In genomic region chr7:44748948-44749731, GRCh38 we compare ENCODE assay signal across 8 cellular contexts. TPM values are rescaled to one million over a fixed set of nuclear protein-coding genes. Genes with fewer than 3 reads are reported as not detected.
DNase-seq lines count a peak whose midpoint lies in the region; ATAC-seq and TF ChIP-seq lines count a peak whose summit lies in the region.

No MANE protein-coding gene starts in this region.

- DNase-seq in DMS153 (lab: John Stamatoyannopoulos, UW) = peak; percentile 20
- no peak for DNase-seq in DMS153 treated with DMSO at 0.1 percent for 48 hours (lab: John Stamatoyannopoulos, UW; ENCODE audit: unreplicated experiment)
- no peak for DNase-seq in right lobe of liver
- DNase-seq in NCI-H446 (lab: John Stamatoyannopoulos, UW) = no peak

- TF ChIP-seq POLR2A in right lobe of liver (IDR thresholded peaks at IDR 0.05) = no peak

- H3K27me3 ChIP-seq in right lobe of liver = no peaks in the 10 kb centered on the region
- H3K27me3 ChIP-seq in thymus (ENCODE audit: control insufficient read depth, insufficient read depth) = no peaks in the 10 kb centered on the region

- H3K4me3 ChIP-seq in right lobe of liver = peak overlapping the region; percentile 68 to 89 (median 77)
- peak overlapping the region; percentile 86 for H3K4me3 ChIP-seq in thymus (ENCODE audit: low read length)

- no peaks in the 10 kb centered on the region for H3K27me3 Mint-ChIP-seq in IgD-negative memory B cell

- H3K27ac Mint-ChIP-seq in IgD-negative memory B cell = peak overlapping the region; percentile 98 to 99 (median 99)

- H3K27ac ChIP-seq in angular gyrus (ENCODE audit: low read depth, low read length) = peak overlapping the region; percentile 62
- H3K27ac ChIP-seq in right lobe of liver = peak overlapping the region; percentile 31 to 96 (median 34)
- H3K27ac ChIP-seq in thymus (ENCODE audit: low read depth) = peak overlapping the region; percentile 99

- H3K9me3 Mint-ChIP-seq in IgD-negative memory B cell = no peaks in the 10 kb centered on the region

- H3K4me1 Mint-ChIP-seq in IgD-negative memory B cell = peaks cover 30 to 42% (median 42%) of the 10 kb centered on the region in 3 donors

- peaks cover 0 to 26% (median 7%) of the 10 kb centered on the region in 4 donors for H3K4me1 ChIP-seq in right lobe of liver
- H3K4me1 ChIP-seq in thymus (ENCODE audit: control insufficient read depth, insufficient read depth, low read length) = peaks cover 29% of the 10 kb centered on the region

- 4% methylated on average over 17 of the region's 60 CpGs for WGBS in right lobe of liver (ENCODE audit: insufficient coverage, low coverage, low lambda C conversion rate, missing lambda C conversion rate)
- WGBS in thymus = 4% methylated on average over 60 of the region's 60 CpGs

- TF ChIP-seq CTCF in right lobe of liver (IDR thresholded peaks at IDR 0.05) = no peak

- H3K36me3 Mint-ChIP-seq in IgD-negative memory B cell = peaks cover 3% of the 10 kb centered on the region

- H3K9me3 ChIP-seq in right lobe of liver = no peaks in the 10 kb centered on the region
- H3K9me3 ChIP-seq in thymus (ENCODE audit: control insufficient read depth) = no peaks in the 10 kb centered on the region

- intact Hi-C loops in right lobe of liver (cut with DNase I) = no loop called here

- H3K36me3 ChIP-seq in right lobe of liver = no peaks in the 10 kb centered on the region
- H3K36me3 ChIP-seq in thymus (ENCODE audit: control insufficient read depth, insufficient read depth) = no peaks in the 10 kb centered on the region

- ATAC-seq in GM21447 (IDR thresholded peaks at IDR 0.05; ENCODE audit: unreplicated experiment) (peak; percentile 12), right lobe of liver (peak in 1 of 4 donors; percentile 1)

- H3K4me3 Mint-ChIP-seq in IgD-negative memory B cell = peak overlapping the region; percentile 85 to 94 (median 92)

RNA-seq across cellular contexts. Expression of gene ZMIZ2, which starts 0.5 kb away (rescaled TPM):
- polyA plus RNA-seq in IgD-negative memory B cell = 15.5 TPM
- total RNA-seq in right lobe of liver = 10 to 100 TPM in 4 of 6 experiments, 1 to 10 TPM in 2; 8.6 to 36.3 (median 28.6) TPM
- polyA plus RNA-seq in thymus = 74.1 TPM

RNA-seq across cellular contexts. Expression of gene PPIA, which starts 47.3 kb away (rescaled TPM):
- polyA plus RNA-seq in IgD-negative memory B cell = 4,265 TPM
- 1,000 to 10,000 TPM in 2 of 6 experiments, 100 to 1,000 TPM in 4; 530 to 1,528 (median 637) TPM for total RNA-seq in right lobe of liver
- 2,685 TPM for polyA plus RNA-seq in thymus

Comparison
In these comparisons a context has a peak if more than half of its experiments do, and no peak if none do; other contexts are left out.
1. H3K27ac ChIP-seq: peak in every context shown above with its lines; median percentile 99 in thymus; 62 in angular gyrus; 34 in right lobe of liver.